In genomic region chr22:35354068-35354467, GRCh38 we compare ENCODE assay signal across 2 cellular contexts.
TF ChIP-seq lines count a peak whose summit lies in the region.

No MANE protein-coding gene starts in this region.

TF ChIP-seq in HEK293, 187 proteins besides CTCF, POLR2A, EP300 and RAD21:
- TF ChIP-seq ZNF423 (tag by site-specific recombination; IDR thresholded peaks at IDR 0.05) (no peak), ZNF768 (tag by site-specific recombination; IDR thresholded peaks at IDR 0.05) (peak; percentile 39; the same call in 1 of the 2 replicates)

TF ChIP-seq in K562, 482 proteins besides CTCF, POLR2A, EP300 and RAD21:
- no peak for TF ChIP-seq KAT2B (IDR thresholded peaks at IDR 0.05; ENCODE audit: low read depth, low read length)
- TF ChIP-seq ZBED1 (IDR thresholded peaks at IDR 0.05), result no peak
- TF ChIP-seq HMG20B (CRISPR knock-in tag; IDR thresholded peaks at IDR 0.05), result no peak
- peak; percentile 62 for TF ChIP-seq ZFP36 (IDR thresholded peaks at IDR 0.05; ENCODE audit: low read depth, low read length, partially characterized antibody)
- TF ChIP-seq STAG1 (CRISPR knock-in tag; IDR thresholded peaks at IDR 0.05; ENCODE audit: borderline replicate concordance), result no peak
- peak; percentile 19 for TF ChIP-seq RBM25 (IDR thresholded peaks at IDR 0.05; ENCODE audit: low read depth, low read length, severe bottlenecking)
- no peak for TF ChIP-seq PCBP2 (IDR thresholded peaks at IDR 0.05; ENCODE audit: low read depth, low read length, poor library complexity, severe bottlenecking)
